ENCODE assay signal across 8 cellular contexts in genomic region chr3:101512521-101513418, GRCh38. TPM values are rescaled to one million over a fixed set of nuclear protein-coding genes. Genes with fewer than 3 reads are reported as not detected.
A peak's percentile ranks its signal among the peaks of the same experiment; 100 is the strongest.
DNase-seq lines count a peak whose midpoint lies in the region; FAIRE-seq and TF ChIP-seq lines count a peak whose summit lies in the region.

SENP7 (minus strand) TSS chr3:101513212; CDS start chr3:101513130, 82 bp downstream.

- peak within 1 kb of the TSS; percentile 99 for H3K27ac Mint-ChIP-seq in type B pancreatic cell

- POLR2A ChIA-PET in HEK293T (lab: Yijun Ruan, JAX), result interaction anchor here (0.9 to 3.2 kb wide), 5 partner anchors 9 to 163 kb away, joined by 3 to 8 read pairs (median 6); partner anchors contain the start of genes PCNP and TRMT10C

- H3K27me3 Mint-ChIP-seq in type B pancreatic cell, result peaks cover 13% of the 10 kb centered on the region

- H3K36me3 Mint-ChIP-seq in type B pancreatic cell, result peaks cover 15% of the 10 kb centered on the region

- 0 to 1% (median 1%) methylated on average over 58 of the region's 59 CpGs for WGBS in adipose tissue, 3 donors

- TF ChIP-seq CTCF in type B pancreatic cell (conservative IDR thresholded peaks at IDR 0.05), result no peak

- peak; percentile 82 for FAIRE-seq in G401.6 (lab: Jason Lieb, UNC)

- CTCF ChIA-PET in HEK293T (lab: Yijun Ruan, JAX), result interaction anchor here (0.7 kb wide), 1 partner anchor 17 kb away, joined by 3 read pairs; no protein-coding TSS in a partner anchor

- H3K27ac ChIP-seq in adipose tissue (ENCODE audit: low read depth, low read length), result peak within 1 kb of the TSS; percentile 94

- intact Hi-C loops in cardiac septum (cut with DNase I) (loop anchor here (2.0 to 5.0 kb wide), 2 partner anchors 50 to 164 kb away; partner anchors contain the start of genes TRMT10C and ZBTB11), posterior cingulate gyrus (cut with DNase I) (loop anchor here (2.0 to 5.0 kb wide), 2 partner anchors 48 to 60 kb away; partner anchors contain the start of genes PCNP and TRMT10C)

- H3K9me3 Mint-ChIP-seq in type B pancreatic cell, result no peaks in the 10 kb centered on the region

- H3K4me1 Mint-ChIP-seq in type B pancreatic cell (ENCODE audit: unreplicated experiment), result peaks cover 8% of the 10 kb centered on the region

- peak within 1 kb of the TSS; percentile 100 for H3K4me3 Mint-ChIP-seq in type B pancreatic cell

- DNase-seq in HEK293T (ENCODE audit: extremely low spot score) (peak; percentile 95), NCI-H1105 treated with DMSO at 0.1 percent for 48 hours (lab: John Stamatoyannopoulos, UW) (peak; percentile 80), T follicular helper cell (ENCODE audit: low read depth) (peak; percentile 61), cardiac septum (ENCODE audit: low spot score) (peak; percentile 87), posterior cingulate gyrus (peak; percentile 62 to 95 (median 78)), type B pancreatic cell (ENCODE audit: extremely low spot score, unreplicated experiment) (peak; percentile 79)

TF ChIP-seq in HEK293T, 16 proteins besides CTCF, POLR2A, EP300 and RAD21:
- TF ChIP-seq ZNF384 (IDR thresholded peaks at IDR 0.05), result peak; percentile 100
- TF ChIP-seq LEF1 (IDR thresholded peaks at IDR 0.05; ENCODE audit: borderline replicate concordance), result no peak
- peak; percentile 37; the same call in 1 of the 2 replicates for TF ChIP-seq L3MBTL2 (conservative IDR thresholded peaks at IDR 0.05)
- peak; percentile 56; the same call in 1 of the 2 replicates for TF ChIP-seq ELF4 (IDR thresholded peaks at IDR 0.05)
- TF ChIP-seq FOXA1 (IDR thresholded peaks at IDR 0.05), result no peak
- TF ChIP-seq FOXM1 (IDR thresholded peaks at IDR 0.05; ENCODE audit: borderline replicate concordance), result no peak
- peak; percentile 91 for TF ChIP-seq PKNOX1 (IDR thresholded peaks at IDR 0.05)

RNA-seq across cellular contexts. Expression of gene SENP7, which starts in this region (rescaled TPM):
- polyA plus RNA-seq in adipose tissue, result 1 to 10 TPM; 4.7 to 8.8 (median 6.0) TPM
- total RNA-seq in cardiac septum, result 11.0 TPM
- total RNA-seq in type B pancreatic cell (ENCODE audit: low replicate concordance), result 20.1 and 33.6 TPM in 2 replicates

Comparison
In these comparisons a context has a peak if more than half of its experiments do, and no peak if none do; other contexts are left out.
1. Peak in every context shown above with its lines: DNase-seq and H3K27ac ChIP-seq.